In the genomic region with DNA sequence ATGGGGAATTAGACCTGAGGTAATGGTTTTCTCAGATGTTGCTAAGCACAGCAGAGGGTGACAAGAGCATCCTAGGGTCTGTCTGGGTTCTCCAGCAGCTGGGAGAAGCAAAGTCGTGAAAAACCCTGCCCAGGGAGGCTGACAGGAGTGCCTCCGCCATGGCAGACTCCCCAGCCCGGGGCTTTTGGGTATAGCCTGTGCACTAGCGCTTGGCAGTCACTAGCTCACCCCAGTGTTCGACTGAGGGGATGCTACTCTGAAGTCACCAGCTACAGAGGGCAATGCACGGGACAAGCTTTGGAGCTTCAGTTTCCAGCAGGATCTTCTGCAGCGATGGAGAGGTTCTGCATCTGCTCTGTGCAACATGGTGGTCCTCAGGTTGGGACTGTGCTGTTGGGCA, we compare ENCODE assay signal across 22 cellular contexts.
DNase-seq lines count a peak whose midpoint lies in the region; ATAC-seq, FAIRE-seq and TF ChIP-seq lines count a peak whose summit lies in the region.
"Had no signal": no experiment of that assay in that cellular context is flagged by ENCODE, and none has a peak within 500 bp of the region (broad histone marks: within the 10 kb centered on the region; RNA-seq: fewer than 3 reads in every experiment).

No MANE protein-coding gene starts in this region.

- no peaks in the 10 kb centered on the region for H3K4me1 ChIP-seq in mammary epithelial cell (ENCODE audit: insufficient read depth, low read length)
- H3K4me1 ChIP-seq in osteoblast (ENCODE audit: insufficient read depth, low read length) = peaks cover 11% of the 10 kb centered on the region
- H3K4me1 ChIP-seq: parathyroid adenoma, transverse colon had no signal

- WGBS in mammary epithelial cell (ENCODE audit: low coverage, missing lambda C conversion rate) = 54% methylated on average over 6 of the region's 7 CpGs

- DNase-seq in T47D (ENCODE audit: low read depth in 1 of 2, low spot score in 1 of 2) (peak; percentile 19 to 52), mammary epithelial cell (no peak), HTR-8/SVneo (ENCODE audit: insufficient read length, low spot score) (peak; percentile 38), WTC11 (ENCODE audit: low spot score) (no peak), NCI-H2196 (lab: John Stamatoyannopoulos, UW; ENCODE audit: unreplicated experiment) (no peak), osteoblast (ENCODE audit: insufficient read length, low spot score, missing footprints) (no peak)
- DNase-seq: activated B cell treated with CpG ODN at 0.5 μM for 24 hours; activated naive CD8-positive, alpha-beta T cell treated with anti-CD3 and anti-CD28 coated beads for 36 hours; DMS79; heart left ventricle; lower lobe of right lung; NCI-H1436 treated with DMSO at 0.1 percent for 48 hours; NCI-H446 treated with DMSO at 0.1 percent for 48 hours; stimulated activated CD4-positive, alpha-beta T cell treated with anti-CD3 and anti-CD28 coated beads, Interleukin-1b, Interleukin-23, amount 100 ng/mL, for 48 hours; transverse colon had no signal

- H3K27ac Mint-ChIP-seq in WTC11 (no peak overlapping the region), nephron (peak overlapping the region; percentile 87 to 99 (median 92))
- H3K27ac Mint-ChIP-seq: activated B cell treated with CpG ODN at 0.5 μM for 24 hours; activated naive CD8-positive, alpha-beta T cell treated with anti-CD3 and anti-CD28 coated beads for 36 hours; activated T-helper 1 cell treated with anti-CD3 and anti-CD28 coated beads, Interleukin-12 subunit alpha, Interleukin-12 subunit beta, Interleukin-2, Interleukin-4 antibody, amounts not matched to agents 30 ng/mL and 10 ng/mL and 1 ng/mL, durations not matched to agents 14 hours and 24 hours and 36 hours; CD8-positive, alpha-beta memory T cell; stimulated activated naive CD8-positive, alpha-beta T cell treated with anti-CD3 and anti-CD28 coated beads, Interleukin-15, Interleukin-2, amounts not matched to agents 100 ng/mL and 50 ng/mL, for 24 hours had no signal

- no peaks in the 10 kb centered on the region for H3K79me2 ChIP-seq in mammary epithelial cell (ENCODE audit: insufficient read depth, low read length)
- H3K79me2 ChIP-seq in osteoblast (ENCODE audit: insufficient read depth, low read length) = no peaks in the 10 kb centered on the region
- H3K79me2 ChIP-seq: parathyroid adenoma had no signal

- BruUV-seq in mammary epithelial cell (replicated peaks; lab: Mats Ljungman, UMichigan) = no TSS peak

- ATAC-seq in WTC11 = peak; percentile 69
- ATAC-seq in GM21786 (IDR thresholded peaks at IDR 0.05; ENCODE audit: unreplicated experiment) = no peak
- ATAC-seq: heart left ventricle had no signal

- H3K9ac ChIP-seq in mammary epithelial cell (ENCODE audit: insufficient read depth, low read length) = no peak overlapping the region
- H3K9ac ChIP-seq: parathyroid adenoma had no signal

- in situ Hi-C loops in T47D (cut with HindIII; ENCODE audit: low pct_unique_long_range_greater_than_20kb, low sequenced_read_pairs) = no loop called here
- in situ Hi-C loops in mammary epithelial cell (cut with MboI; ENCODE audit: low sequenced_read_pairs in 2 of 2) = no loop called here

- H3K36me3 ChIP-seq in mammary epithelial cell (ENCODE audit: insufficient read depth, low read length) = no peaks in the 10 kb centered on the region
- H3K36me3 ChIP-seq in osteoblast (ENCODE audit: insufficient read depth, low read length) = no peaks in the 10 kb centered on the region
- H3K36me3 ChIP-seq: heart left ventricle, lower lobe of right lung, transverse colon had no signal

- H3K9me3 Mint-ChIP-seq in WTC11 (no peaks in the 10 kb centered on the region), nephron (no peaks in the 10 kb centered on the region)
- H3K9me3 Mint-ChIP-seq: activated B cell treated with CpG ODN at 0.5 μM for 24 hours; activated naive CD8-positive, alpha-beta T cell treated with anti-CD3 and anti-CD28 coated beads for 36 hours; activated T-helper 1 cell treated with anti-CD3 and anti-CD28 coated beads, Interleukin-12 subunit alpha, Interleukin-12 subunit beta, Interleukin-2, Interleukin-4 antibody, amounts not matched to agents 30 ng/mL and 10 ng/mL and 1 ng/mL, durations not matched to agents 14 hours and 24 hours and 36 hours; CD8-positive, alpha-beta memory T cell; stimulated activated naive CD8-positive, alpha-beta T cell treated with anti-CD3 and anti-CD28 coated beads, Interleukin-15, Interleukin-2, amounts not matched to agents 100 ng/mL and 50 ng/mL, for 24 hours had no signal

- H3K4me3 ChIP-seq in mammary epithelial cell (replicated peaks in 1 of 3; ENCODE audit: insufficient read depth in 1 of 3, low read depth in 2 of 3, low read length in 3 of 3) = no peak overlapping the region
- no peak overlapping the region for H3K4me3 ChIP-seq in osteoblast (ENCODE audit: insufficient read depth, low read length)
- H3K4me3 ChIP-seq: lower lobe of right lung, transverse colon had no signal

- H4K20me1 ChIP-seq in mammary epithelial cell (ENCODE audit: insufficient read depth, low read length) (no peaks in the 10 kb centered on the region), osteoblast (ENCODE audit: insufficient read depth, low read length) (no peaks in the 10 kb centered on the region)

- no peak for TF ChIP-seq CTCF in mammary epithelial cell (conservative IDR thresholded peaks at IDR 0.05 in 1 of 2, IDR thresholded peaks at IDR 0.05 in 1 of 2; ENCODE audit: extremely low read depth in 1 of 2, insufficient read depth in 1 of 2, low read depth in 1 of 2, low read length in 2 of 2)
- TF ChIP-seq CTCF in WTC11 (IDR thresholded peaks at IDR 0.05) = no peak
- TF ChIP-seq CTCF in nephron (IDR thresholded peaks at IDR 0.05; ENCODE audit: unreplicated experiment in 3 of 3) = no peak
- no peak for TF ChIP-seq CTCF in osteoblast (IDR thresholded peaks at IDR 0.05; ENCODE audit: extremely low read depth, low read depth, low read length)

- H2AFZ ChIP-seq in mammary epithelial cell (ENCODE audit: low read depth, low read length) (no peak overlapping the region), osteoblast (ENCODE audit: low read length) (no peak overlapping the region)
- H2AFZ ChIP-seq: parathyroid adenoma had no signal

- no peaks in the 10 kb centered on the region for H3K9me3 ChIP-seq in mammary epithelial cell (replicated peaks; ENCODE audit: insufficient read depth, low read length)
- no peaks in the 10 kb centered on the region for H3K9me3 ChIP-seq in osteoblast (ENCODE audit: low read depth, low read length)
- H3K9me3 ChIP-seq: heart left ventricle, lower lobe of right lung, transverse colon had no signal

- intact Hi-C loops in mammary epithelial cell (cut with micrococcal nuclease) = no loop called here

- CTCF ChIA-PET in mammary epithelial cell (lab: Charles Lee; ENCODE audit: low non-redundant PET) = no interaction called here
- CTCF ChIA-PET in WTC11 (lab: Charles Lee) = interaction anchor here (0.9 to 2.8 kb wide), 6 partner anchors 10 to 239 kb away, joined by 3 to 12 read pairs (median 4); a partner anchor contains a TSS

- H3K27me3 Mint-ChIP-seq in WTC11 (ENCODE audit: low read depth) (peaks cover 19% of the 10 kb centered on the region), nephron (ENCODE audit: low read depth) (peaks cover 5% of the 10 kb centered on the region)

- H3K4me2 ChIP-seq in mammary epithelial cell (ENCODE audit: insufficient read depth, low read depth, low read length) (no peak overlapping the region), osteoblast (ENCODE audit: insufficient read depth, low read length) (no peak overlapping the region)

- H3K4me1 Mint-ChIP-seq in WTC11 (peaks cover 22% of the 10 kb centered on the region), nephron (peaks cover 34% of the 10 kb centered on the region)
- H3K4me1 Mint-ChIP-seq: activated B cell treated with CpG ODN at 0.5 μM for 24 hours had no signal

- FAIRE-seq in HTR-8/SVneo (lab: Jason Lieb, UNC) = no peak
- FAIRE-seq: endometrium had no signal

- no peak overlapping the region for H3K27ac ChIP-seq in mammary epithelial cell (ENCODE audit: insufficient read depth, low read depth, low read length)
- H3K27ac ChIP-seq in osteoblast (ENCODE audit: low read depth, low read length) = no peak overlapping the region
- H3K27ac ChIP-seq: lower lobe of right lung had no signal

- POLR2A ChIA-PET in WTC11 (lab: Charles Lee) = interaction anchor here (0.8 kb wide), 1 partner anchor 86 kb away, joined by 3 read pairs; no protein-coding TSS in a partner anchor

- H3K36me3 Mint-ChIP-seq in WTC11 (no peaks in the 10 kb centered on the region), nephron (ENCODE audit: low read depth) (no peaks in the 10 kb centered on the region)
- H3K36me3 Mint-ChIP-seq: activated naive CD8-positive, alpha-beta T cell treated with anti-CD3 and anti-CD28 coated beads for 36 hours; CD8-positive, alpha-beta memory T cell had no signal

- no peaks in the 10 kb centered on the region for H3K27me3 ChIP-seq in mammary epithelial cell (ENCODE audit: insufficient read depth, low read length)
- no peaks in the 10 kb centered on the region for H3K27me3 ChIP-seq in osteoblast (ENCODE audit: insufficient read depth, low read length)
- H3K27me3 ChIP-seq: transverse colon had no signal

- H3K4me3 Mint-ChIP-seq in WTC11 (no peak overlapping the region), nephron (peak overlapping the region in 1 of 3 experiments; percentile 52)
- H3K4me3 Mint-ChIP-seq: activated B cell treated with CpG ODN at 0.5 μM for 24 hours; activated naive CD8-positive, alpha-beta T cell treated with anti-CD3 and anti-CD28 coated beads for 36 hours; activated T-helper 1 cell treated with anti-CD3 and anti-CD28 coated beads, Interleukin-12 subunit alpha, Interleukin-12 subunit beta, Interleukin-2, Interleukin-4 antibody, amounts not matched to agents 30 ng/mL and 10 ng/mL and 1 ng/mL, durations not matched to agents 14 hours and 24 hours and 36 hours; CD8-positive, alpha-beta memory T cell; stimulated activated naive CD8-positive, alpha-beta T cell treated with anti-CD3 and anti-CD28 coated beads, Interleukin-15, Interleukin-2, amounts not matched to agents 100 ng/mL and 50 ng/mL, for 24 hours had no signal

- dilution Hi-C loops in mammary epithelial cell (cut with HindIII; ENCODE audit: low sequenced_read_pairs) = no loop called here

TF ChIP-seq in WTC11, 78 proteins besides CTCF, POLR2A, EP300 and RAD21 (continues in another document):
- TF ChIP-seq ZNF416 (CRISPR knock-in tag; IDR thresholded peaks at IDR 0.05) = no peak
- no peak for TF ChIP-seq FOXK1 (CRISPR knock-in tag; IDR thresholded peaks at IDR 0.05)
- TF ChIP-seq TEAD4 (CRISPR knock-in tag; IDR thresholded peaks at IDR 0.05) = no peak
- TF ChIP-seq, protein P1, sequence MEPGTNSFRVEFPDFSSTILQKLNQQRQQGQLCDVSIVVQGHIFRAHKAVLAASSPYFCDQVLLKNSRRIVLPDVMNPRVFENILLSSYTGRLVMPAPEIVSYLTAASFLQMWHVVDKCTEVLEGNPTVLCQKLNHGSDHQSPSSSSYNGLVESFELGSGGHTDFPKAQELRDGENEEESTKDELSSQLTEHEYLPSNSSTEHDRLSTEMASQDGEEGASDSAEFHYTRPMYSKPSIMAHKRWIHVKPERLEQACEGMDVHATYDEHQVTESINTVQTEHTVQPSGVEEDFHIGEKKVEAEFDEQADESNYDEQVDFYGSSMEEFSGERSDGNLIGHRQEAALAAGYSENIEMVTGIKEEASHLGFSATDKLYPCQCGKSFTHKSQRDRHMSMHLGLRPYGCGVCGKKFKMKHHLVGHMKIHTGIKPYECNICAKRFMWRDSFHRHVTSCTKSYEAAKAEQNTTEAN (CRISPR knock-in tag; IDR thresholded peaks at IDR 0.05) = no peak
- TF ChIP-seq MXD4 (CRISPR knock-in tag; IDR thresholded peaks at IDR 0.05; ENCODE audit: borderline replicate concordance) = no peak

Comparison
In these comparisons a context has a peak if more than half of its experiments do, and no peak if none do; other contexts are left out.
1. DNase-seq: peak in T47D (2 of 2) and HTR-8/SVneo (single experiment); none in mammary epithelial cell (single experiment), WTC11 (single experiment), NCI-H2196 (single experiment) and osteoblast (single experiment).